ENCODE assay signal across 8 cellular contexts in the genomic region with DNA sequence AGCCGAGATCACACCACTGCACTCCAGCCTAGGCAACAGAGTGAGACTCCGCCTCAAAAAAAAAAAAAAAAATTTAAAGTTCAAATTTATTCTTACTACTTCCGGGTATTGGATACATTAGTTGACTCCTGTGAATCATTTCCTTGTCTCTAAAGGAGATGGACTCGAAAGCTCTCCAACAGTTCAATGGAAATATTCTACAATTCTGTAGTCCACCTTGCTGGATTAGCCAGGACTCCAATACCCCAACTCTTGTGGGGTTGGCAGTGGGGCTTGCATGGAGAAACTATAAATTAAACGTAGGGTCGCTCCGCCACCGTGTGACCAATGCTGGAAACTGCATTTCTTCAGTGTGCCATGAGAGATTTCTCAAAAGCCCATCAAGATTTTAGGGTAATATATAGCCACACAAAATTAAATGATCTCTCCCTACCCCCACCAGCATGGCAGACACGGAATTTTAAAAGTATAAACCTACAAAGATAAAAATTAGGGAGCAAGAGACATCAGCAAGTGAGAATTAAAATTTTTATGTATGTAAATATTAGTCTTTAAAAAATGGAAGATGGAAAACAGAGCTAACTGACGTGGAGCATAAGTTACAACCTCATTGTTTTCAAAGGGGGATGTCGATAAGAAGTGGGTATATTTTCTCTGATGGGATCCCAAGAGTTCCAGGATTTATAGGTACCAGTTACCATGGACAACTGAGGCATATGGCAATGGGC. TPM values are rescaled to one million over a fixed set of nuclear protein-coding genes. Genes with fewer than 3 reads are reported as not detected.
DNase-seq lines count a peak whose midpoint lies in the region; ATAC-seq and TF ChIP-seq lines count a peak whose summit lies in the region.

No MANE protein-coding gene starts in this region.

- DNase-seq in GM10266 (ENCODE audit: extremely low spot score) (peak; percentile 74), NCI-H1105 (lab: John Stamatoyannopoulos, UW) (peak; percentile 10), T-helper 9 cell (peak; percentile 50), astrocyte of the spinal cord (ENCODE audit: low read depth, low spot score) (peak; percentile 64), iPS DF 6.9 (ENCODE audit: low read depth, low spot score) (peak; percentile 35), smooth muscle cell (lab: John Stamatoyannopoulos, UW; ENCODE audit: unreplicated experiment) (no peak)

- no peak overlapping the region for H3K4me3 ChIP-seq in astrocyte of the spinal cord (ENCODE audit: low read depth, low read length)
- H3K4me3 ChIP-seq in iPS DF 6.9 (ENCODE audit: low read length): no peak overlapping the region
- H3K4me3 ChIP-seq in smooth muscle cell: no peak overlapping the region

- H2AFZ ChIP-seq in smooth muscle cell (ENCODE audit: low read depth): no peak overlapping the region

- H3K9ac ChIP-seq in smooth muscle cell (ENCODE audit: low read depth): no peak overlapping the region

- TF ChIP-seq CTCF in GM10266 (IDR thresholded peaks at IDR 0.05; ENCODE audit: control insufficient read depth, insufficient read depth, low read depth, missing control alignments): peak; percentile 79
- TF ChIP-seq CTCF in astrocyte of the spinal cord (IDR thresholded peaks at IDR 0.05; ENCODE audit: low read depth, low read length): peak; percentile 77
- TF ChIP-seq CTCF in smooth muscle cell (IDR thresholded peaks at IDR 0.05; ENCODE audit: borderline replicate concordance, insufficient read depth, poor library complexity, severe bottlenecking): peak; percentile 81

- no peaks in the 10 kb centered on the region for H3K27me3 ChIP-seq in iPS DF 6.9 (ENCODE audit: control insufficient read depth, insufficient read depth, low read length)
- no peaks in the 10 kb centered on the region for H3K27me3 ChIP-seq in smooth muscle cell (ENCODE audit: low read depth)

- no peaks in the 10 kb centered on the region; the same call in 1 of the 2 replicates for H3K4me1 ChIP-seq in iPS DF 6.9 (ENCODE audit: control insufficient read depth, insufficient read depth, low read length)
- no peaks in the 10 kb centered on the region for H3K4me1 ChIP-seq in smooth muscle cell (ENCODE audit: low read depth)

- H3K4me2 ChIP-seq in smooth muscle cell: no peak overlapping the region

- H3K9me3 ChIP-seq in iPS DF 6.9 (ENCODE audit: control insufficient read depth, insufficient read depth, low read length) (no peaks in the 10 kb centered on the region), smooth muscle cell (replicated peaks; ENCODE audit: low read depth) (no peaks in the 10 kb centered on the region)

- no peaks in the 10 kb centered on the region for H4K20me1 ChIP-seq in smooth muscle cell (ENCODE audit: low read depth)

- in situ Hi-C loops in astrocyte of the spinal cord (cut with HindIII; ENCODE audit: low sequenced_read_pairs): no loop called here

- no peaks in the 10 kb centered on the region for H3K79me2 ChIP-seq in smooth muscle cell (ENCODE audit: low read depth)

- WGBS in iPS DF 6.9 (ENCODE audit: insufficient coverage, insufficient read length): no CpG with 5 or more reads among the region's 11 CpGs
- WGBS in smooth muscle cell (ENCODE audit: low lambda C conversion rate): 30% methylated on average over 11 of the region's 11 CpGs

- ATAC-seq in GM21447 (IDR thresholded peaks at IDR 0.05; ENCODE audit: unreplicated experiment) (no peak), GM18909 (IDR thresholded peaks at IDR 0.05; ENCODE audit: poor library complexity, unreplicated experiment) (no peak)

- H3K36me3 ChIP-seq in iPS DF 6.9 (ENCODE audit: control insufficient read depth, insufficient read depth, low read length): no peaks in the 10 kb centered on the region
- H3K36me3 ChIP-seq in smooth muscle cell (ENCODE audit: low read depth): no peaks in the 10 kb centered on the region

- no peak overlapping the region for H3K27ac ChIP-seq in iPS DF 6.9 (ENCODE audit: low read length)
- no peak overlapping the region for H3K27ac ChIP-seq in smooth muscle cell (ENCODE audit: low read depth)

- no peaks in the 10 kb centered on the region for H3F3A ChIP-seq in smooth muscle cell (ENCODE audit: low read depth)

RNA-seq across cellular contexts. Expression of a gene that starts 27.8 kb away (rescaled TPM):
- total RNA-seq in smooth muscle cell: 2.6 and 2.9 TPM in 2 replicates
- polyA plus RNA-seq in smooth muscle cell: 12.2 and 16.2 TPM in 2 replicates
